18 cellular contexts compared by ENCODE assay signal in genomic region chr12:43858096-43858495, GRCh38. TPM values are rescaled to one million over a fixed set of nuclear protein-coding genes. Genes with fewer than 3 reads are reported as not detected.
A peak's percentile ranks its signal among the peaks of the same experiment; 100 is the strongest.
DNase-seq lines count a peak whose midpoint lies in the region; ATAC-seq and TF ChIP-seq lines count a peak whose summit lies in the region.
"Had no signal": no experiment of that assay in that cellular context is flagged by ENCODE, and none has a peak within 500 bp of the region (broad histone marks: within the 10 kb centered on the region; RNA-seq: fewer than 3 reads in every experiment).

No MANE protein-coding gene starts in this region.

- H3K27me3 Mint-ChIP-seq in CD8-positive, alpha-beta memory T cell = no peaks in the 10 kb centered on the region
- no peaks in the 10 kb centered on the region for H3K27me3 Mint-ChIP-seq in activated T-cell treated with anti-CD3 and anti-CD28 coated beads, Interleukin-2, amount 50 U/mL, for 4 hours (ENCODE audit: low read depth)

- TF ChIP-seq CTCF in heart left ventricle (IDR thresholded peaks at IDR 0.05) = no peak
- TF ChIP-seq CTCF in left ventricle myocardium inferior (IDR thresholded peaks at IDR 0.05; ENCODE audit: borderline replicate concordance) = no peak

- POLR2A ChIA-PET in CD8-positive, alpha-beta memory T cell (lab: Charles Lee) = no interaction called here

- no peak for DNase-seq in heart left ventricle
- no peak for DNase-seq in left ventricle myocardium inferior
- DNase-seq in NCI-H1694 treated with DMSO at 0.1 percent for 48 hours (lab: John Stamatoyannopoulos, UW) = peak; percentile 15
- no peak for DNase-seq in CD8-positive, alpha-beta memory T cell
- no peak for DNase-seq in activated T-cell treated with anti-CD3 and anti-CD28 coated beads, Interleukin-2, amount 50 U/mL, for 4 hours
- DNase-seq: GDM1, HCEC 1CT, NCI-H1436, NCI-H510A treated with DMSO at 0.1 percent for 48 hours, NCI-H82, PC-3, SJCRH30 had no signal

- intact Hi-C loops in heart left ventricle (cut with DNase I) (no loop called here), left ventricle myocardium inferior (cut with micrococcal nuclease) (no loop called here)

- ATAC-seq in heart left ventricle (peak in 3 of 4 donors; percentile 50 to 68 (median 61)), GM21723 (IDR thresholded peaks at IDR 0.05; ENCODE audit: unreplicated experiment) (no peak)
- ATAC-seq in activated T-cell treated with anti-CD3 and anti-CD28 coated beads, Interleukin-2, amount 50 U/mL, for 4 hours = no peak
- ATAC-seq: PC-3 had no signal

- H3K4me1 ChIP-seq in heart left ventricle (peaks cover 0 to 17% (median 0%) of the 10 kb centered on the region in 12 donors), left ventricle myocardium inferior (peaks cover 12% of the 10 kb centered on the region)
- no peaks in the 10 kb centered on the region for H3K4me1 ChIP-seq in CD8-positive, alpha-beta memory T cell (ENCODE audit: insufficient read depth, low read length)
- H3K4me1 ChIP-seq: BLaER1 treated with 17β-estradiol and CSF1 and Interleukin-3, amounts not matched to agents 10 nM and 100 nM had no signal

- H3K4me1 Mint-ChIP-seq in CD8-positive, alpha-beta memory T cell = peaks cover 0 to 6% (median 1%) of the 10 kb centered on the region in 3 donors
- no peaks in the 10 kb centered on the region for H3K4me1 Mint-ChIP-seq in activated T-cell treated with anti-CD3 and anti-CD28 coated beads, Interleukin-2, amount 50 U/mL, for 4 hours (ENCODE audit: low read depth)

- no peaks in the 10 kb centered on the region for H3K36me3 ChIP-seq in heart left ventricle
- no peaks in the 10 kb centered on the region for H3K36me3 ChIP-seq in left ventricle myocardium inferior
- no peaks in the 10 kb centered on the region for H3K36me3 ChIP-seq in CD8-positive, alpha-beta memory T cell (ENCODE audit: insufficient read depth, low read length)
- H3K36me3 ChIP-seq: BLaER1 treated with 17β-estradiol and CSF1 and Interleukin-3, amounts not matched to agents 10 nM and 100 nM; SJCRH30 had no signal

- no peak overlapping the region for H3K4me3 Mint-ChIP-seq in CD8-positive, alpha-beta memory T cell
- H3K4me3 Mint-ChIP-seq in activated T-cell treated with anti-CD3 and anti-CD28 coated beads, Interleukin-2, amount 50 U/mL, for 4 hours = no peak overlapping the region

- no peak overlapping the region for H3K27ac Mint-ChIP-seq in CD8-positive, alpha-beta memory T cell

- TF ChIP-seq POLR2A in heart left ventricle (IDR thresholded peaks at IDR 0.05) = no peak

- no peak overlapping the region for H3K27ac ChIP-seq in heart left ventricle
- H3K27ac ChIP-seq in left ventricle myocardium inferior (replicated peaks) = no peak overlapping the region
- peak overlapping the region; percentile 1 for H3K27ac ChIP-seq in cingulate gyrus (ENCODE audit: low read depth, low read length)
- H3K27ac ChIP-seq in CD8-positive, alpha-beta memory T cell (ENCODE audit: low read depth, low read length) = no peak overlapping the region
- H3K27ac ChIP-seq: BLaER1 treated with 17β-estradiol and CSF1 and Interleukin-3, amounts not matched to agents 10 nM and 100 nM; HL-60; KMS-11; RWPE1; SJCRH30 had no signal

- H3K9me3 ChIP-seq in heart left ventricle (no peaks in the 10 kb centered on the region), left ventricle myocardium inferior (replicated peaks) (no peaks in the 10 kb centered on the region)
- no peaks in the 10 kb centered on the region for H3K9me3 ChIP-seq in CD8-positive, alpha-beta memory T cell (ENCODE audit: low read length)
- H3K9me3 ChIP-seq: BLaER1 treated with 17β-estradiol and CSF1 and Interleukin-3, amounts not matched to agents 10 nM and 100 nM; SJCRH30 had no signal

- H3K36me3 Mint-ChIP-seq in CD8-positive, alpha-beta memory T cell = peaks cover 0 to 8% (median 0%) of the 10 kb centered on the region in 3 donors
- H3K36me3 Mint-ChIP-seq in activated T-cell treated with anti-CD3 and anti-CD28 coated beads, Interleukin-2, amount 50 U/mL, for 4 hours (ENCODE audit: insufficient read depth) = peaks cover 3% of the 10 kb centered on the region

- H3K9me3 Mint-ChIP-seq in CD8-positive, alpha-beta memory T cell = no peaks in the 10 kb centered on the region
- no peaks in the 10 kb centered on the region for H3K9me3 Mint-ChIP-seq in activated T-cell treated with anti-CD3 and anti-CD28 coated beads, Interleukin-2, amount 50 U/mL, for 4 hours

- CTCF ChIA-PET in CD8-positive, alpha-beta memory T cell (lab: Charles Lee) = no interaction called here

- 70 to 83% (median 78%) methylated on average over 7 of the region's 7 CpGs for WGBS in heart left ventricle, 4 donors

- no peaks in the 10 kb centered on the region for H3K27me3 ChIP-seq in heart left ventricle
- no peaks in the 10 kb centered on the region for H3K27me3 ChIP-seq in left ventricle myocardium inferior (ENCODE audit: low read depth)
- H3K27me3 ChIP-seq in CD8-positive, alpha-beta memory T cell (ENCODE audit: insufficient read depth, low read length, poor library complexity, severe bottlenecking) = no peaks in the 10 kb centered on the region
- H3K27me3 ChIP-seq: BLaER1 treated with 17β-estradiol and CSF1 and Interleukin-3, amounts not matched to agents 10 nM and 100 nM; SJCRH30 had no signal

- H3K4me3 ChIP-seq in heart left ventricle (no peak overlapping the region), left ventricle myocardium inferior (no peak overlapping the region)
- H3K4me3 ChIP-seq in CD8-positive, alpha-beta memory T cell (ENCODE audit: low read length) = no peak overlapping the region
- H3K4me3 ChIP-seq: BLaER1 treated with 17β-estradiol and CSF1 and Interleukin-3, amounts not matched to agents 10 nM and 100 nM; SJCRH30 had no signal

RNA-seq across cellular contexts. Expression of gene TMEM117, which starts 22.2 kb away (rescaled TPM):
- 10 to 100 TPM in 1 of 9 donors, 1 to 10 TPM in 8; 5.7 to 13.5 (median 7.8) TPM for total RNA-seq in heart left ventricle
- polyA plus RNA-seq in heart left ventricle = 1 to 10 TPM; 3.7 to 6.9 TPM
- 6.7 TPM for total RNA-seq in left ventricle myocardium inferior
- 1 to 10 TPM; 1.4 to 1.8 TPM for total RNA-seq in CD8-positive, alpha-beta memory T cell
- 6.2 TPM for polyA plus RNA-seq in CD8-positive, alpha-beta memory T cell
- total RNA-seq in activated T-cell treated with anti-CD3 and anti-CD28 coated beads, Interleukin-2, amount 50 U/mL, for 4 hours = 1 to 10 TPM; 1.4 to 2.0 (median 1.4) TPM

RNA-seq across cellular contexts. Expression of gene TWF1, which starts 52.0 kb away (rescaled TPM):
- total RNA-seq in heart left ventricle (10 to 100 TPM in 7 of 9 donors, 1 to 10 TPM in 2; 9.3 to 34.6 (median 10.7) TPM), left ventricle myocardium inferior (14.3 TPM)
- polyA plus RNA-seq in heart left ventricle = 10 to 100 TPM in 1 of 2 donors, 1 to 10 TPM in 1; 8.3 to 12.3 TPM
- 10 to 100 TPM; 29.7 to 32.1 TPM for total RNA-seq in CD8-positive, alpha-beta memory T cell
- polyA plus RNA-seq in CD8-positive, alpha-beta memory T cell = 13.9 TPM
- 10 to 100 TPM; 35.9 to 46.2 (median 40.7) TPM for total RNA-seq in activated T-cell treated with anti-CD3 and anti-CD28 coated beads, Interleukin-2, amount 50 U/mL, for 4 hours

Comparison
In these comparisons a context has a peak if more than half of its experiments do, and no peak if none do; other contexts are left out.
1. ATAC-seq: peak in heart left ventricle (3 of 4); none in activated T-cell treated with anti-CD3 and anti-CD28 coated beads, Interleukin-2, amount 50 U/mL, for 4 hours (0 of 2) and GM21723 (single experiment).